Comparison of ENCODE assay signal across 22 cellular contexts in the genomic region with DNA sequence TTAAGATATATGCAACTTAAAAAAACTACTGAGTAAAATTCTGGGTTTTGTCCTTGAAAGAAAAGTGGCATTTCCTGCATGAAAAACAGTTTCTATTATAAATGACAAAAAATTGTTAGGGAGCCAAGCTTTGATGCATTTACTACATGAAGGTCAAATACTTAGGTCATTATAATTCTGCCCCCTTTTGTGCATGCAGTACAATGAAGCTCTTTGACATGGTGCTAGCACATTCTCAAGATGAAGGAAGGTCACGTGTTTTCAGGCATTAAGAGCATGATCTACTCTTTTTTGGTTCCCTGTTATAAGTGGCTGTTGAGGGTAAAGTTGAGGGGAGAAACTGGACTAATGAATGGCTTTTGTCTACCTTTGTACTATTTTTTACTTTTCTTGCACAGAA.
"Had no signal": no experiment of that assay in that cellular context is flagged by ENCODE, and none has a peak within 500 bp of the region (broad histone marks: within the 10 kb centered on the region; RNA-seq: fewer than 3 reads in every experiment).

No MANE protein-coding gene starts in this region.

- H3K27me3 ChIP-seq: body of pancreas, cardiac muscle cell, esophagus squamous epithelium, heart right ventricle, pancreas, right lobe of liver, uterus had no signal

- DNase-seq: activated CD4-positive, alpha-beta T cell treated with anti-CD3 and anti-CD28 coated beads for 36 hours; activated CD4-positive, alpha-beta T cell treated with anti-CD3 and anti-CD28 coated beads, Interleukin-2, amount 50 U/mL, for 4 hours; activated T-cell treated with anti-CD3 and anti-CD28 coated beads, Interleukin-2, amount 50 U/mL, for 48 hours; body of pancreas; effector memory CD4-positive, alpha-beta T cell; esophagus squamous epithelium; heart right ventricle; left colon; lower lobe of right lung; naive thymus-derived CD4-positive, alpha-beta T cell; pancreas; right lobe of liver; small intestine; stimulated activated CD4-positive, alpha-beta T cell treated with anti-CD3 and anti-CD28 coated beads, Interleukin-15, amount 100 ng/mL, for 24 hours; stimulated activated CD8-positive, alpha-beta memory T cell treated with anti-CD3 and anti-CD28 coated beads, Interleukin-4, amount 100 ng/mL, for 48 hours; stimulated activated naive B cell treated with anti-CD40 and anti-IgM and Interleukin-4, amounts not matched to agents 10 μg/mL and 1 μg/mL and 100 μg/mL, for 72 hours; T-cell; trophoblast cell; uterus had no signal

- H3K36me3 Mint-ChIP-seq: activated naive CD4-positive, alpha-beta T cell treated with anti-CD3 and anti-CD28 coated beads, Interleukin-2, amount 50 U/mL, for 24 hours; naive thymus-derived CD4-positive, alpha-beta T cell; stimulated activated naive B cell treated with anti-CD40 and anti-IgM and Interleukin-4, amounts not matched to agents 10 μg/mL and 1 μg/mL and 100 μg/mL, for 72 hours; T-cell; WTC11 had no signal

- H3K27ac ChIP-seq: cardiac muscle cell, esophagus squamous epithelium, heart right ventricle, lower lobe of right lung, pancreas, right lobe of liver, uterus had no signal

- H3K27ac Mint-ChIP-seq: activated CD4-positive, alpha-beta T cell treated with anti-CD3 and anti-CD28 coated beads for 36 hours; activated naive CD4-positive, alpha-beta T cell treated with anti-CD3 and anti-CD28 coated beads, Interleukin-2, amount 50 U/mL, for 24 hours; naive thymus-derived CD4-positive, alpha-beta T cell; stimulated activated naive B cell treated with anti-CD40 and anti-IgM and Interleukin-4, amounts not matched to agents 10 μg/mL and 1 μg/mL and 100 μg/mL, for 72 hours; T-cell; WTC11 had no signal

- H3K27me3 Mint-ChIP-seq: activated CD4-positive, alpha-beta T cell treated with anti-CD3 and anti-CD28 coated beads for 36 hours; activated naive CD4-positive, alpha-beta T cell treated with anti-CD3 and anti-CD28 coated beads, Interleukin-2, amount 50 U/mL, for 24 hours; stimulated activated naive B cell treated with anti-CD40 and anti-IgM and Interleukin-4, amounts not matched to agents 10 μg/mL and 1 μg/mL and 100 μg/mL, for 72 hours; T-cell had no signal

- H3K9me3 ChIP-seq: body of pancreas, esophagus squamous epithelium, heart right ventricle, lower lobe of right lung, pancreas, right lobe of liver, uterus had no signal

- H3K9me3 Mint-ChIP-seq: activated naive CD4-positive, alpha-beta T cell treated with anti-CD3 and anti-CD28 coated beads, Interleukin-2, amount 50 U/mL, for 24 hours; naive thymus-derived CD4-positive, alpha-beta T cell; stimulated activated naive B cell treated with anti-CD40 and anti-IgM and Interleukin-4, amounts not matched to agents 10 μg/mL and 1 μg/mL and 100 μg/mL, for 72 hours; T-cell; WTC11 had no signal

- H3K4me3 ChIP-seq: body of pancreas, cardiac muscle cell, esophagus squamous epithelium, heart right ventricle, lower lobe of right lung, pancreas, right lobe of liver, uterus had no signal

- H3K36me3 ChIP-seq: cardiac muscle cell, esophagus squamous epithelium, heart right ventricle, lower lobe of right lung, pancreas, right lobe of liver, uterus had no signal

- H3K4me3 Mint-ChIP-seq: activated CD4-positive, alpha-beta T cell treated with anti-CD3 and anti-CD28 coated beads for 36 hours; activated naive CD4-positive, alpha-beta T cell treated with anti-CD3 and anti-CD28 coated beads, Interleukin-2, amount 50 U/mL, for 24 hours; naive thymus-derived CD4-positive, alpha-beta T cell; stimulated activated naive B cell treated with anti-CD40 and anti-IgM and Interleukin-4, amounts not matched to agents 10 μg/mL and 1 μg/mL and 100 μg/mL, for 72 hours; T-cell; WTC11 had no signal

- ATAC-seq: activated CD4-positive, alpha-beta T cell treated with anti-CD3 and anti-CD28 coated beads for 36 hours; body of pancreas; heart right ventricle; left colon; lower lobe of right lung; naive thymus-derived CD4-positive, alpha-beta T cell; right lobe of liver; stimulated activated naive B cell treated with anti-CD40 and anti-IgM and Interleukin-4, amounts not matched to agents 10 μg/mL and 1 μg/mL and 100 μg/mL, for 72 hours; T-cell; WTC11 had no signal
